Comparison of ENCODE assay signal across 26 cellular contexts in the genomic region with DNA sequence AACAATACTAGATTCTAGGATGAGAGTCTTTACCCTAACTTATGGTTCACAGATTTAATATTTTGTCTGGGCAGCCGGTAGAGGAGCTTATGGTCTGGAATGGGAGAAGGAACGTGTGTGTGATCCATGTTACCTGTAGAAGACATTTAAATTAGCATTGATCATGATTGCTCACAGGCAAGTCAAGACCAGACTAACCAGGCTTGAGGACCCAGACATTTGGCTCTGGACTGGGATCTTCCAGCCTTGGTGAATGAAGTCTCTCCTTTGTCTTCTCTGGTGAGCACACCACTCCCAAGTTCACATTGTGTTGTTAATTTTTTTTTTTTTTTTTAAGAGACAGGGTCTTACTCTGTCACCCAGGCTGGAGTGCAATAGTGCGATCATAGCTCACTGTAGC. TPM values are rescaled to one million over a fixed set of nuclear protein-coding genes. Genes with fewer than 3 reads are reported as not detected.
DNase-seq lines count a peak whose midpoint lies in the region; TF ChIP-seq lines count a peak whose summit lies in the region.
"Had no signal": no experiment of that assay in that cellular context is flagged by ENCODE, and none has a peak within 500 bp of the region (broad histone marks: within the 10 kb centered on the region; RNA-seq: fewer than 3 reads in every experiment).

No MANE protein-coding gene starts in this region.

- H3K36me3 Mint-ChIP-seq in HFFc6 (ENCODE audit: low read depth) (peaks cover 17% of the 10 kb centered on the region), osteocyte (ENCODE audit: unreplicated experiment) (peaks cover 7% of the 10 kb centered on the region)
- H3K36me3 Mint-ChIP-seq in activated CD4-positive, alpha-beta T cell treated with anti-CD3 and anti-CD28 coated beads, Interleukin-2, amount 10 ng/mL, durations not matched to agents 7 days and 5 days (ENCODE audit: low read depth): peaks cover 25% of the 10 kb centered on the region

- H3K4me3 Mint-ChIP-seq in HFFc6: peak overlapping the region; percentile 59; the same call in 1 of the 2 replicates
- no peak overlapping the region for H3K4me3 Mint-ChIP-seq in osteocyte (ENCODE audit: unreplicated experiment)
- no peak overlapping the region for H3K4me3 Mint-ChIP-seq in activated CD4-positive, alpha-beta T cell treated with anti-CD3 and anti-CD28 coated beads, Interleukin-2, amount 10 ng/mL, durations not matched to agents 7 days and 5 days
- H3K4me3 Mint-ChIP-seq: activated CD4-positive, alpha-beta T cell treated with anti-CD3 and anti-CD28 coated beads, Interleukin-2, amount 10 ng/mL, durations not matched to agents 24 days and 14 days; activated T-cell treated with anti-CD3 and anti-CD28 coated beads, Interleukin-2, amount 50 U/mL, for 72 hours; T-helper 17 cell had no signal

- POLR2A ChIA-PET in activated CD4-positive, alpha-beta T cell treated with anti-CD3 and anti-CD28 coated beads, Interleukin-2, amount 10 ng/mL, durations not matched to agents 7 days and 5 days (lab: Charles Lee): no interaction called here

- no peak overlapping the region for H3K4me3 ChIP-seq in ACC112 (ENCODE audit: low read depth, low read length)
- no peak overlapping the region for H3K4me3 ChIP-seq in epithelial cell of esophagus (ENCODE audit: low read length)
- H3K4me3 ChIP-seq: adrenal gland, GM12878, left lung, SK-N-MC, skin epidermis, suprapubic skin had no signal

- H3K9me3 Mint-ChIP-seq in HFFc6 (no peaks in the 10 kb centered on the region), osteocyte (ENCODE audit: unreplicated experiment) (no peaks in the 10 kb centered on the region)
- no peaks in the 10 kb centered on the region for H3K9me3 Mint-ChIP-seq in activated CD4-positive, alpha-beta T cell treated with anti-CD3 and anti-CD28 coated beads, Interleukin-2, amount 10 ng/mL, durations not matched to agents 7 days and 5 days
- H3K9me3 Mint-ChIP-seq: activated CD4-positive, alpha-beta T cell treated with anti-CD3 and anti-CD28 coated beads, Interleukin-2, amount 10 ng/mL, durations not matched to agents 24 days and 14 days; activated T-cell treated with anti-CD3 and anti-CD28 coated beads, Interleukin-2, amount 50 U/mL, for 72 hours had no signal

- no peak overlapping the region for H2AFZ ChIP-seq in ACC112 (ENCODE audit: low read length, unreplicated experiment)

- no peak for DNase-seq in HFFc6
- DNase-seq in epithelial cell of esophagus (ENCODE audit: low read depth): peak; percentile 48
- DNase-seq in osteocyte (ENCODE audit: extremely low spot score, unreplicated experiment): no peak
- no peak for DNase-seq in NCI-H526 (lab: John Stamatoyannopoulos, UW)
- DNase-seq in activated CD4-positive, alpha-beta T cell treated with anti-CD3 and anti-CD28 coated beads, Interleukin-2, amount 10 ng/mL, durations not matched to agents 7 days and 5 days: no peak
- DNase-seq in NCI-H1436 (lab: John Stamatoyannopoulos, UW): no peak
- DNase-seq in T1000 (lab: John Stamatoyannopoulos, UW): no peak
- DNase-seq: activated CD4-positive, alpha-beta T cell treated with anti-CD3 and anti-CD28 coated beads, Interleukin-2, amount 10 ng/mL, durations not matched to agents 24 days and 14 days; activated naive CD4-positive, alpha-beta T cell treated with Interleukin-2 at 50 U/mL for 16 hours; activated T-cell treated with anti-CD3 and anti-CD28 coated beads, Interleukin-2, amount 50 U/mL, for 72 hours; dermis blood vessel endothelial cell; GOT3; Karpas-422; left lung; MV-4-11; NCI-H1694; NCI-H2171 treated with DMSO at 0.1 percent for 48 hours; NCI-H524 treated with DMSO at 0.1 percent for 48 hours; stimulated activated CD4-positive, alpha-beta T cell treated with anti-CD3 and anti-CD28 coated beads, Interleukin-2, amount 100 ng/mL, for 24 hours; T-helper 17 cell had no signal

- H3K27me3 Mint-ChIP-seq in HFFc6 (ENCODE audit: insufficient read depth): peaks cover 3% of the 10 kb centered on the region
- no peaks in the 10 kb centered on the region for H3K27me3 Mint-ChIP-seq in osteocyte (ENCODE audit: unreplicated experiment)
- H3K27me3 Mint-ChIP-seq in activated CD4-positive, alpha-beta T cell treated with anti-CD3 and anti-CD28 coated beads, Interleukin-2, amount 10 ng/mL, durations not matched to agents 7 days and 5 days: no peaks in the 10 kb centered on the region
- H3K27me3 Mint-ChIP-seq: activated CD4-positive, alpha-beta T cell treated with anti-CD3 and anti-CD28 coated beads, Interleukin-2, amount 10 ng/mL, durations not matched to agents 24 days and 14 days; T-helper 17 cell had no signal

- no peak for TF ChIP-seq CTCF in HFFc6 (IDR thresholded peaks at IDR 0.05)
- no peak for TF ChIP-seq CTCF in epithelial cell of esophagus (IDR thresholded peaks at IDR 0.05; ENCODE audit: insufficient read depth, low read depth, low read length, missing control alignments)
- TF ChIP-seq CTCF in osteocyte (IDR thresholded peaks at IDR 0.05): no peak

- H3K79me2 ChIP-seq in ACC112 (ENCODE audit: control insufficient read depth, insufficient read depth, low read length, unreplicated experiment): peaks cover 65% of the 10 kb centered on the region

- CTCF ChIA-PET in activated CD4-positive, alpha-beta T cell treated with anti-CD3 and anti-CD28 coated beads, Interleukin-2, amount 10 ng/mL, durations not matched to agents 7 days and 5 days (lab: Charles Lee): interaction anchor here (0.6 to 1.8 kb wide), 7 partner anchors 8 to 132 kb away, joined by 3 to 5 read pairs (median 4); partner anchors contain the start of gene ABHD2

- 0 out of 2 replicates have a peak, but pooled peaks cover 6% of the 10 kb centered on the region for H3K36me3 ChIP-seq in ACC112 (ENCODE audit: insufficient read depth, low read length)

- H3K27ac Mint-ChIP-seq in HFFc6: peak overlapping the region; percentile 88; the same call in 1 of the 2 replicates
- H3K27ac Mint-ChIP-seq in osteocyte (ENCODE audit: unreplicated experiment): peak overlapping the region; percentile 87
- H3K27ac Mint-ChIP-seq in activated CD4-positive, alpha-beta T cell treated with anti-CD3 and anti-CD28 coated beads, Interleukin-2, amount 10 ng/mL, durations not matched to agents 7 days and 5 days: no peak overlapping the region
- H3K27ac Mint-ChIP-seq: activated CD4-positive, alpha-beta T cell treated with anti-CD3 and anti-CD28 coated beads, Interleukin-2, amount 10 ng/mL, durations not matched to agents 24 days and 14 days; activated T-cell treated with anti-CD3 and anti-CD28 coated beads, Interleukin-2, amount 50 U/mL, for 72 hours; T-helper 17 cell had no signal

- peaks cover 67% of the 10 kb centered on the region for H3K4me1 ChIP-seq in ACC112 (ENCODE audit: control insufficient read depth, insufficient read depth, low read length, unreplicated experiment)

- H3K27ac ChIP-seq in ACC112 (ENCODE audit: low read depth, low read length): peak overlapping the region; percentile 96
- H3K27ac ChIP-seq: SK-N-MC had no signal

- peaks cover 76% of the 10 kb centered on the region for H3K4me1 Mint-ChIP-seq in HFFc6 (ENCODE audit: low read depth)
- peaks cover 63% of the 10 kb centered on the region for H3K4me1 Mint-ChIP-seq in osteocyte (ENCODE audit: unreplicated experiment)
- peaks cover 15% of the 10 kb centered on the region for H3K4me1 Mint-ChIP-seq in activated CD4-positive, alpha-beta T cell treated with anti-CD3 and anti-CD28 coated beads, Interleukin-2, amount 10 ng/mL, durations not matched to agents 7 days and 5 days

- H3K27me3 ChIP-seq in ACC112 (ENCODE audit: insufficient read depth, low read length): no peaks in the 10 kb centered on the region
- H3K27me3 ChIP-seq: adrenal gland, left lung, suprapubic skin had no signal

RNA-seq across cellular contexts. Expression of gene ABHD2, which starts 11.7 kb away (rescaled TPM):
- 10 to 100 TPM; 43.1 to 63.5 (median 51.8) TPM for total RNA-seq in HFFc6 (2021; fragmentation: NEBNext Ultra II Directional; extraction: Animal tissue kit (Norgen Biotek cat#: 25700))
- total RNA-seq in osteocyte: 85.7 and 92.2 TPM in 2 replicates
- total RNA-seq in activated CD4-positive, alpha-beta T cell treated with anti-CD3 and anti-CD28 coated beads, Interleukin-2, amount 10 ng/mL, durations not matched to agents 7 days and 5 days: 10 to 100 TPM; 79.7 to 89.0 TPM
